In genomic region chr16:80596507-80597207, GRCh38 we compare ENCODE assay signal across 34 cellular contexts. TPM values are rescaled to one million over a fixed set of nuclear protein-coding genes. Genes with fewer than 3 reads are reported as not detected.
"Had no signal": no experiment of that assay in that cellular context is flagged by ENCODE, and none has a peak within 500 bp of the region (broad histone marks: within the 10 kb centered on the region; RNA-seq: fewer than 3 reads in every experiment).

No MANE protein-coding gene starts in this region.

- H3K27ac Mint-ChIP-seq: activated CD4-positive, alpha-beta memory T cell treated with anti-CD3 and anti-CD28 coated beads for 36 hours; activated CD4-positive, alpha-beta T cell treated with anti-CD3 and anti-CD28 coated beads for 36 hours; activated CD4-positive, alpha-beta T cell treated with anti-CD3 and anti-CD28 coated beads, Interleukin-2, amount 10 ng/mL, durations not matched to agents 24 days and 14 days; activated naive CD4-positive, alpha-beta T cell treated with anti-CD3 and anti-CD28 coated beads, Interleukin-2, amount 10 ng/mL, durations not matched to agents 7 days and 5 days; activated naive CD4-positive, alpha-beta T cell treated with anti-CD3 and anti-CD28 coated beads, Interleukin-2, amount 50 U/mL, for 72 hours; activated naive CD8-positive, alpha-beta T cell treated with anti-CD3 and anti-CD28 coated beads, Interleukin-2, amount 10 ng/mL, durations not matched to agents 7 days and 5 days; activated T-cell treated with anti-CD3 and anti-CD28 coated beads, Interleukin-2, amount 50 U/mL, for 24 hours; activated T-cell treated with anti-CD3 and anti-CD28 coated beads, Interleukin-2, amount 50 U/mL, for 72 hours; effector memory CD8-positive, alpha-beta T cell had no signal

- H2AFZ ChIP-seq: hepatocyte had no signal

- H3K27ac ChIP-seq: ascending aorta, brain microvascular endothelial cell, epithelial cell of prostate, esophagus squamous epithelium, gastroesophageal sphincter, heart right ventricle, hepatocyte had no signal

- H3K4me1 ChIP-seq: ascending aorta, esophagus squamous epithelium, gastroesophageal sphincter, heart right ventricle had no signal

- H3K4me3 ChIP-seq: ascending aorta, esophagus squamous epithelium, gastroesophageal sphincter, heart right ventricle, hepatocyte had no signal

- H3K4me3 Mint-ChIP-seq: activated CD4-positive, alpha-beta memory T cell treated with anti-CD3 and anti-CD28 coated beads for 36 hours; activated CD4-positive, alpha-beta T cell treated with anti-CD3 and anti-CD28 coated beads for 36 hours; activated CD4-positive, alpha-beta T cell treated with anti-CD3 and anti-CD28 coated beads, Interleukin-2, amount 10 ng/mL, durations not matched to agents 24 days and 14 days; activated naive CD4-positive, alpha-beta T cell treated with anti-CD3 and anti-CD28 coated beads, Interleukin-2, amount 10 ng/mL, durations not matched to agents 7 days and 5 days; activated naive CD8-positive, alpha-beta T cell treated with anti-CD3 and anti-CD28 coated beads, Interleukin-2, amount 10 ng/mL, durations not matched to agents 7 days and 5 days; activated T-cell treated with anti-CD3 and anti-CD28 coated beads, Interleukin-2, amount 50 U/mL, for 24 hours; activated T-cell treated with anti-CD3 and anti-CD28 coated beads, Interleukin-2, amount 50 U/mL, for 72 hours; central memory CD8-positive, alpha-beta T cell; effector memory CD8-positive, alpha-beta T cell had no signal

- ATAC-seq: activated CD4-positive, alpha-beta T cell treated with anti-CD3 and anti-CD28 coated beads for 36 hours; activated naive CD4-positive, alpha-beta T cell treated with anti-CD3 and anti-CD28 coated beads, Interleukin-2, amount 50 U/mL, for 72 hours; activated T-cell treated with anti-CD3 and anti-CD28 coated beads, Interleukin-2, amount 50 U/mL, for 72 hours; effector memory CD8-positive, alpha-beta T cell; gastroesophageal sphincter; heart right ventricle had no signal

- H3K9me3 ChIP-seq: ascending aorta, esophagus squamous epithelium, gastroesophageal sphincter, heart right ventricle had no signal

- H3K27me3 Mint-ChIP-seq: central memory CD8-positive, alpha-beta T cell had no signal

- H3K27me3 ChIP-seq: ascending aorta, brain microvascular endothelial cell, esophagus squamous epithelium, heart right ventricle, hepatocyte had no signal

- H3K79me2 ChIP-seq: hepatocyte had no signal

- H3K36me3 ChIP-seq: ascending aorta, brain microvascular endothelial cell, esophagus squamous epithelium, gastroesophageal sphincter, heart right ventricle had no signal

- H3K4me2 ChIP-seq: hepatocyte had no signal

- DNase-seq: activated CD4-positive, alpha-beta memory T cell treated with anti-CD3 and anti-CD28 coated beads for 36 hours; activated CD4-positive, alpha-beta T cell treated with anti-CD3 and anti-CD28 coated beads for 36 hours; activated CD4-positive, alpha-beta T cell treated with anti-CD3 and anti-CD28 coated beads, Interleukin-2, amount 10 ng/mL, durations not matched to agents 24 days and 14 days; activated CD4-positive, CD25-positive, alpha-beta regulatory T cell; activated CD4-positive, CD25-positive, alpha-beta regulatory T cell treated with anti-CD3 and anti-CD28 coated beads, Interleukin-2, amount 50 U/mL, for 72 hours; activated CD8-positive, alpha-beta memory T cell treated with anti-CD3 and anti-CD28 coated beads, Interleukin-2, amount 50 U/mL, for 48 hours; activated gamma-delta T cell; activated naive CD4-positive, alpha-beta T cell; activated naive CD4-positive, alpha-beta T cell treated with anti-CD3 and anti-CD28 coated beads, Interleukin-2, amount 10 ng/mL, durations not matched to agents 7 days and 5 days; activated naive CD8-positive, alpha-beta T cell treated with anti-CD3 and anti-CD28 coated beads, Interleukin-2, amount 10 ng/mL, durations not matched to agents 7 days and 5 days; activated T-cell treated with anti-CD3 and anti-CD28 coated beads for 4 hours; activated T-cell treated with anti-CD3 and anti-CD28 coated beads, Interleukin-2, amount 50 U/mL, for 24 hours; activated T-cell treated with anti-CD3 and anti-CD28 coated beads, Interleukin-2, amount 50 U/mL, for 72 hours; brain microvascular endothelial cell; cortex of kidney; dermis blood vessel endothelial cell; effector CD4-positive, alpha-beta T cell; effector memory CD8-positive, alpha-beta T cell; esophagus squamous epithelium; foreskin melanocyte; heart right ventricle; T-helper 2 cell had no signal

- FAIRE-seq: bronchial epithelial cell, colon, endothelial cell of umbilical vein had no signal

RNA-seq across cellular contexts. Expression of gene DYNLRB2, which starts 55.9 kb away (rescaled TPM):
- total RNA-seq: activated CD4-positive, alpha-beta memory T cell treated with anti-CD3 and anti-CD28 coated beads for 36 hours; activated CD4-positive, alpha-beta T cell treated with anti-CD3 and anti-CD28 coated beads for 36 hours; activated CD4-positive, alpha-beta T cell treated with anti-CD3 and anti-CD28 coated beads, Interleukin-2, amount 10 ng/mL, durations not matched to agents 24 days and 14 days; activated naive CD4-positive, alpha-beta T cell treated with anti-CD3 and anti-CD28 coated beads, Interleukin-2, amount 50 U/mL, for 72 hours; activated naive CD8-positive, alpha-beta T cell treated with anti-CD3 and anti-CD28 coated beads, Interleukin-2, amount 10 ng/mL, durations not matched to agents 7 days and 5 days; ascending aorta; bronchial epithelial cell; cardiac septum; dermis blood vessel endothelial cell; endothelial cell of umbilical vein; glomerular endothelial cell; hepatocyte had no signal
- polyA plus RNA-seq: endothelial cell of umbilical vein, fibroblast of lung had no signal
